Comparison of ENCODE assay signal across 14 cellular contexts in genomic region chr17:43984521-43984920, GRCh38. TPM values are rescaled to one million over a fixed set of nuclear protein-coding genes. Genes with fewer than 3 reads are reported as not detected.
DNase-seq lines count a peak whose midpoint lies in the region; ATAC-seq, FAIRE-seq and TF ChIP-seq lines count a peak whose summit lies in the region.
"Had no signal": no experiment of that assay in that cellular context is flagged by ENCODE, and none has a peak within 500 bp of the region (broad histone marks: within the 10 kb centered on the region; RNA-seq: fewer than 3 reads in every experiment).

No MANE protein-coding gene starts in this region.

- no peak overlapping the region for H3K27ac Mint-ChIP-seq in Calu3 (ENCODE audit: unreplicated experiment)
- H3K27ac Mint-ChIP-seq in naive thymus-derived CD4-positive, alpha-beta T cell: no peak overlapping the region
- H3K27ac Mint-ChIP-seq: CD8-positive, alpha-beta memory T cell had no signal

- no peaks in the 10 kb centered on the region for H3K9me1 ChIP-seq in K562 (ENCODE audit: control insufficient read depth, insufficient read depth, low read length)

- H4K20me1 ChIP-seq in K562 (replicated peaks; ENCODE audit: control insufficient read depth, insufficient read depth, low read length): peaks cover 10% of the 10 kb centered on the region; the same call in 1 of the 2 replicates

- no peak for FAIRE-seq in K562 (lab: Jason Lieb, UNC)
- no peak for FAIRE-seq in small intestine (lab: Jason Lieb, UNC)
- FAIRE-seq: GM12878 had no signal

- no peaks in the 10 kb centered on the region for H3K79me2 ChIP-seq in K562 (ENCODE audit: control insufficient read depth, insufficient read depth, low read length)

- peak overlapping the region in 1 of 2 experiments; percentile 91; a peak in 1 of 4 replicates for H3K9ac ChIP-seq in K562 (ENCODE audit: insufficient read depth in 1 of 2, low read depth in 2 of 2, low read length in 2 of 2)

- no peaks in the 10 kb centered on the region for H3K4me1 Mint-ChIP-seq in Calu3 (ENCODE audit: low read depth, unreplicated experiment)
- peaks cover 0 to 14% (median 0%) of the 10 kb centered on the region in 7 donors for H3K4me1 Mint-ChIP-seq in naive thymus-derived CD4-positive, alpha-beta T cell

- WGBS in K562 (ENCODE audit: insufficient coverage, low coverage, missing lambda C conversion rate): 54% methylated on average over 8 of the region's 8 CpGs
- WGBS in small intestine, 3 donors: 39 to 75% (median 60%) methylated on average over 8 of the region's 8 CpGs

- no peaks in the 10 kb centered on the region for H3K36me3 Mint-ChIP-seq in Calu3 (ENCODE audit: insufficient read depth, unreplicated experiment)
- H3K36me3 Mint-ChIP-seq in naive thymus-derived CD4-positive, alpha-beta T cell: peaks cover 0 to 4% (median 0%) of the 10 kb centered on the region in 5 donors
- H3K36me3 Mint-ChIP-seq: CD8-positive, alpha-beta memory T cell had no signal

- no peak for DNase-seq in Calu3
- DNase-seq in K562 (ENCODE audit: extremely low read depth in 1 of 4, low spot score in 3 of 4): no peak
- DNase-seq in naive thymus-derived CD4-positive, alpha-beta T cell: no peak
- no peak for DNase-seq in small intestine
- DNase-seq: activated effector memory CD4-positive, alpha-beta T cell treated with anti-CD3 and anti-CD28 coated beads, Interleukin-2, amount 50 U/mL, for 16 hours; CD8-positive, alpha-beta memory T cell; NCI-H187; WERI-Rb-1 had no signal

- peaks cover 100% of the 10 kb centered on the region for H3K27me3 Mint-ChIP-seq in Calu3 (ENCODE audit: unreplicated experiment)
- peaks cover 47 to 67% (median 51%) of the 10 kb centered on the region in 5 donors for H3K27me3 Mint-ChIP-seq in naive thymus-derived CD4-positive, alpha-beta T cell

- H3K4me3 ChIP-seq in K562 (no peak overlapping the region), small intestine (ENCODE audit: low read depth in 1 of 2, low read length in 2 of 2) (no peak overlapping the region)
- H3K4me3 ChIP-seq in naive thymus-derived CD4-positive, alpha-beta T cell (ENCODE audit: low read length): no peak overlapping the region
- H3K4me3 ChIP-seq: GM12878 had no signal

- H3K36me3 ChIP-seq in K562 (ENCODE audit: control insufficient read depth, insufficient read depth, low read length) (no peaks in the 10 kb centered on the region), small intestine (ENCODE audit: control insufficient read depth in 2 of 2, insufficient read depth in 2 of 2, low read length in 2 of 2) (no peaks in the 10 kb centered on the region)
- no peaks in the 10 kb centered on the region for H3K36me3 ChIP-seq in naive thymus-derived CD4-positive, alpha-beta T cell (ENCODE audit: control insufficient read depth in 2 of 3, insufficient read depth in 3 of 3, low read length in 3 of 3)
- H3K36me3 ChIP-seq: WERI-Rb-1 had no signal

- ATAC-seq in K562 (0 out of 3 replicates have a peak, but pooled peaks have one; percentile 12), GM18519 (IDR thresholded peaks at IDR 0.05; ENCODE audit: low FRiP score, unreplicated experiment) (no peak), HG02759 (IDR thresholded peaks at IDR 0.05; ENCODE audit: unreplicated experiment) (no peak)
- no peak for ATAC-seq in naive thymus-derived CD4-positive, alpha-beta T cell
- ATAC-seq: GM12878 had no signal

- H3K4me2 ChIP-seq in K562 (ENCODE audit: insufficient read depth, low read length): peak overlapping the region; percentile 86; the same call in 1 of the 2 replicates

- H3K9me3 ChIP-seq in K562 (replicated peaks; ENCODE audit: control insufficient read depth, insufficient read depth, low read depth, low read length): no peaks in the 10 kb centered on the region
- H3K9me3 ChIP-seq in naive thymus-derived CD4-positive, alpha-beta T cell (ENCODE audit: control insufficient read depth in 2 of 3, low read length in 3 of 3): no peaks in the 10 kb centered on the region
- H3K9me3 ChIP-seq in small intestine (ENCODE audit: control insufficient read depth, low read depth): no peaks in the 10 kb centered on the region

- TF ChIP-seq POLR2A in K562 (conservative IDR thresholded peaks at IDR 0.05): no peak

- H3K27ac ChIP-seq in K562 (ENCODE audit: extremely low read depth, low read depth, low read length) (no peak overlapping the region), small intestine (ENCODE audit: low read depth in 1 of 2, low read length in 1 of 2) (no peak overlapping the region)
- no peak overlapping the region for H3K27ac ChIP-seq in naive thymus-derived CD4-positive, alpha-beta T cell (ENCODE audit: low read depth, low read length)
- H3K27ac ChIP-seq: WERI-Rb-1 had no signal

- H3K4me3 Mint-ChIP-seq in Calu3 (ENCODE audit: low read depth, unreplicated experiment): peak overlapping the region; percentile 46
- H3K4me3 Mint-ChIP-seq in naive thymus-derived CD4-positive, alpha-beta T cell: peak overlapping the region in 8 of 10 donors; percentile 8 to 56 (median 26)

- peaks cover 23 to 33% of the 10 kb centered on the region in 2 experiments for H3K27me3 ChIP-seq in K562 (ENCODE audit: control insufficient read depth in 2 of 2, insufficient read depth in 2 of 2, low read length in 2 of 2)
- peaks cover 0 to 17% of the 10 kb centered on the region in 2 donors for H3K27me3 ChIP-seq in naive thymus-derived CD4-positive, alpha-beta T cell (ENCODE audit: control insufficient read depth in 2 of 2, insufficient read depth in 2 of 2, low read length in 2 of 2)
- peaks cover 0 to 14% of the 10 kb centered on the region in 2 donors for H3K27me3 ChIP-seq in small intestine (ENCODE audit: control insufficient read depth in 2 of 2, insufficient read depth in 2 of 2, low read length in 2 of 2)

- CTCF ChIA-PET in Calu3 (lab: Charles Lee) (interaction anchor here (0.6 to 0.9 kb wide), 2 partner anchors 11 to 33 kb away, joined by 4 to 5 read pairs; no protein-coding TSS in a partner anchor), K562 (lab: Yijun Ruan, JAX; ENCODE audit: low intra/inter-chr PET ratio) (no interaction called here)
- CTCF ChIA-PET in naive thymus-derived CD4-positive, alpha-beta T cell (lab: Charles Lee): interaction anchor here (0.6 kb wide), 1 partner anchor 31 kb away, joined by 6 read pairs; no protein-coding TSS in a partner anchor

- no peak for TF ChIP-seq EP300 in K562 (IDR thresholded peaks at IDR 0.05; ENCODE audit: low read length)

- intact Hi-C loops in Calu3 (cut with micrococcal nuclease; ENCODE audit: unreplicated experiment): no loop called here
- intact Hi-C loops in K562 (cut with micrococcal nuclease): no loop called here
- intact Hi-C loops in naive thymus-derived CD4-positive, alpha-beta T cell (cut with micrococcal nuclease): no loop called here

- TF ChIP-seq CTCF in Calu3 (IDR thresholded peaks at IDR 0.05; ENCODE audit: unreplicated experiment) (no peak), K562 (IDR thresholded peaks at IDR 0.05 in 2 of 3, conservative IDR thresholded peaks at IDR 0.05 in 1 of 3; ENCODE audit: insufficient read depth in 2 of 3, low read depth in 1 of 3, low read length in 3 of 3) (no peak)

- no peak for TF ChIP-seq RAD21 in K562 (CRISPR knock-in tag; conservative IDR thresholded peaks at IDR 0.05 in 1 of 2, IDR thresholded peaks at IDR 0.05 in 1 of 2)

- peak overlapping the region; percentile 96 for H2AFZ ChIP-seq in K562 (ENCODE audit: low read depth, low read length)

- no TSS peak for BruUV-seq in Calu3 (replicated peaks; lab: Mats Ljungman, UMichigan)
- BruUV-seq in K562 (replicated peaks; lab: Mats Ljungman, UMichigan): no TSS peak

- in situ Hi-C loops in K562 (cut with MboI): no loop called here

- H3K4me1 ChIP-seq in K562 (replicated peaks in 1 of 2; ENCODE audit: control insufficient read depth in 2 of 2, insufficient read depth in 2 of 2, low read length in 2 of 2) (peaks cover 5 to 12% of the 10 kb centered on the region in 2 experiments), small intestine (ENCODE audit: control insufficient read depth in 2 of 2, insufficient read depth in 1 of 2, low read depth in 1 of 2, low read length in 1 of 2) (no peaks in the 10 kb centered on the region)
- peaks cover 0 to 3% of the 10 kb centered on the region in 2 donors for H3K4me1 ChIP-seq in naive thymus-derived CD4-positive, alpha-beta T cell (ENCODE audit: control insufficient read depth in 2 of 2, insufficient read depth in 2 of 2, low read length in 2 of 2)

- no peaks in the 10 kb centered on the region for H3K9me3 Mint-ChIP-seq in Calu3 (ENCODE audit: low read depth, unreplicated experiment)
- no peaks in the 10 kb centered on the region for H3K9me3 Mint-ChIP-seq in naive thymus-derived CD4-positive, alpha-beta T cell
- H3K9me3 Mint-ChIP-seq: CD8-positive, alpha-beta memory T cell had no signal

- POLR2A ChIA-PET in K562 (lab: Yijun Ruan, JAX): interaction anchor here (0.6 to 1.2 kb wide), 2 partner anchors 27 to 233 kb away, joined by 3 read pairs; no protein-coding TSS in a partner anchor
- POLR2A ChIA-PET in naive thymus-derived CD4-positive, alpha-beta T cell (lab: Charles Lee): no interaction called here

RNA-seq across cellular contexts. Expression of gene NAGS, which starts 19.9 kb away (rescaled TPM):
- 1.3 and 1.6 TPM in 2 replicates for total RNA-seq in Calu3 (2022)
- not detected in 2 replicates for total RNA-seq in K562 (2011; cell fraction: chromatin; rRNA removed; ENCODE audit: low replicate concordance)
- total RNA-seq in K562 (2011; cell fraction: nucleolus; rRNA removed): not detected in 2 replicates
- not detected in 2 replicates for total RNA-seq in K562 (2011; cell fraction: nucleoplasm; rRNA removed)
- not detected in 2 replicates for total RNA-seq in K562 (2014; rRNA removed)
- total RNA-seq in K562 (2014; rRNA removed; fragmentation: Illumina TruSeq; extraction: Trizol): not detected in 2 replicates
- not detected in 2 replicates for total RNA-seq in K562 (2015; rRNA removed; fragmentation: Illumina TruSeq; extraction: Trizol)
- not detected in 2 replicates for total RNA-seq in K562 (2021)
- polyA plus RNA-seq in K562 (2011; rRNA removed): 0.03 TPM in 1 of 2 replicates, not detected in the other
- polyA plus RNA-seq in K562 (2011; cell fraction: cytosol; rRNA removed): 0.12 TPM in 1 of 2 replicates, not detected in the other
- not detected in 2 replicates for polyA plus RNA-seq in K562 (2011; cell fraction: nucleus; rRNA removed)
- polyA plus RNA-seq in K562 (2012): 0.10 and 0.11 TPM in 2 replicates
- polyA plus RNA-seq in K562 (2014; fragmentation: Illumina TruSeq; extraction: Trizol): 0.10 TPM in 1 of 2 replicates, not detected in the other
- not detected for polyA plus RNA-seq in K562 (2014; fragmentation: Nextera tagmentation; extraction: Ambion mirVana)
- polyA plus RNA-seq in K562 (2014; rRNA removed): 0.28 TPM in 1 of 2 replicates, not detected in the other
- not detected in 2 replicates for polyA minus RNA-seq in K562 (2011; rRNA and poly(A)+ RNA removed)
- polyA minus RNA-seq in K562 (2011; cell fraction: cytosol; rRNA and poly(A)+ RNA removed): not detected in 2 replicates
- polyA minus RNA-seq in K562 (2011; cell fraction: nucleus; rRNA and poly(A)+ RNA removed): not detected in 2 replicates
- 1 to 10 TPM in 2 of 5 experiments, under 1 TPM in 3; 0.19 to 1.9 (median 0.20) TPM for total RNA-seq in naive thymus-derived CD4-positive, alpha-beta T cell
- 1 to 10 TPM in 1 of 2 donors, under 1 TPM in 1; 0.41 to 2.6 TPM for polyA plus RNA-seq in naive thymus-derived CD4-positive, alpha-beta T cell
- polyA plus RNA-seq in small intestine: 10 to 100 TPM; 16.8 to 58.6 (median 54.9) TPM
- polyA plus RNA-seq: neural cell had no signal

RNA-seq across cellular contexts. Expression of gene TMEM101, which starts 30.2 kb away (rescaled TPM):
- total RNA-seq in Calu3 (2022): 41.8 and 43.8 TPM in 2 replicates
- 29.2 and 76.2 TPM in 2 replicates for total RNA-seq in K562 (2011; cell fraction: chromatin; rRNA removed; ENCODE audit: low replicate concordance)
- total RNA-seq in K562 (2011; cell fraction: nucleolus; rRNA removed): 97.2 and 110 TPM in 2 replicates
- 81.8 and 82.7 TPM in 2 replicates for total RNA-seq in K562 (2011; cell fraction: nucleoplasm; rRNA removed)
- 42.8 and 45.1 TPM in 2 replicates for total RNA-seq in K562 (2014; rRNA removed)
- 17.8 and 22.4 TPM in 2 replicates for total RNA-seq in K562 (2014; rRNA removed; fragmentation: Illumina TruSeq; extraction: Trizol)
- total RNA-seq in K562 (2015; rRNA removed; fragmentation: Illumina TruSeq; extraction: Trizol): 27.2 and 30.8 TPM in 2 replicates
- 35.6 and 37.8 TPM in 2 replicates for total RNA-seq in K562 (2021)
- 35.4 and 49.7 TPM in 2 replicates for polyA plus RNA-seq in K562 (2011; rRNA removed)
- polyA plus RNA-seq in K562 (2011; cell fraction: cytosol; rRNA removed): 81.1 and 94.4 TPM in 2 replicates
- polyA plus RNA-seq in K562 (2011; cell fraction: nucleus; rRNA removed): 33.4 and 33.8 TPM in 2 replicates
- 39.5 and 56.3 TPM in 2 replicates for polyA plus RNA-seq in K562 (2012)
- polyA plus RNA-seq in K562 (2014; fragmentation: Illumina TruSeq; extraction: Trizol): 21.2 and 31.4 TPM in 2 replicates
- polyA plus RNA-seq in K562 (2014; fragmentation: Nextera tagmentation; extraction: Ambion mirVana): 100 to 1,000 TPM in 1 of 2 experiments, 10 to 100 TPM in 1; 79.4 to 110 TPM
- polyA plus RNA-seq in K562 (2014; rRNA removed): 50.9 and 55.7 TPM in 2 replicates
- polyA minus RNA-seq in K562 (2011; rRNA and poly(A)+ RNA removed): 34.9 and 37.8 TPM in 2 replicates
- 18.9 and 27.4 TPM in 2 replicates for polyA minus RNA-seq in K562 (2011; cell fraction: cytosol; rRNA and poly(A)+ RNA removed)
- 13.7 and 19.7 TPM in 2 replicates for polyA minus RNA-seq in K562 (2011; cell fraction: nucleus; rRNA and poly(A)+ RNA removed)
- 10 to 100 TPM; 12.1 to 32.0 (median 30.5) TPM for total RNA-seq in naive thymus-derived CD4-positive, alpha-beta T cell
- 10 to 100 TPM; 33.8 to 36.0 TPM for polyA plus RNA-seq in naive thymus-derived CD4-positive, alpha-beta T cell
- 10 to 100 TPM; 11.3 to 47.5 (median 12.5) TPM for polyA plus RNA-seq in small intestine

RNA-seq across cellular contexts. Expression of gene PYY, which starts 30.8 kb away (rescaled TPM):
- total RNA-seq in Calu3 (2022) (not detected in 2 replicates), K562 (2014; rRNA removed) (not detected in 2 replicates), K562 (2014; rRNA removed; fragmentation: Illumina TruSeq; extraction: Trizol) (not detected in 2 replicates), K562 (2015; rRNA removed; fragmentation: Illumina TruSeq; extraction: Trizol) (not detected in 2 replicates), K562 (2021) (not detected in 2 replicates)
- total RNA-seq in K562 (2011; cell fraction: chromatin; rRNA removed; ENCODE audit: low replicate concordance): not detected in 2 replicates
- total RNA-seq in K562 (2011; cell fraction: nucleolus; rRNA removed): not detected in 2 replicates
- total RNA-seq in K562 (2011; cell fraction: nucleoplasm; rRNA removed): not detected in 2 replicates
- polyA plus RNA-seq in K562 (2011; rRNA removed) (0.09 TPM in 1 of 2 replicates, not detected in the other), K562 (2014; fragmentation: Illumina TruSeq; extraction: Trizol) (not detected in 2 replicates), K562 (2014; fragmentation: Nextera tagmentation; extraction: Ambion mirVana) (not detected), K562 (2014; rRNA removed) (not detected in 2 replicates), small intestine (10 to 100 TPM in 1 of 3 donors, 1 to 10 TPM in 1, not detected in 1; 1.8 to 10.5 TPM)
- polyA plus RNA-seq in K562 (2011; cell fraction: cytosol; rRNA removed): 0.27 TPM in 1 of 2 replicates, not detected in the other
- 0.17 and 0.24 TPM in 2 replicates for polyA plus RNA-seq in K562 (2011; cell fraction: nucleus; rRNA removed)
- polyA plus RNA-seq in K562 (2012): not detected in 2 replicates
- not detected in 2 replicates for polyA minus RNA-seq in K562 (2011; rRNA and poly(A)+ RNA removed)
- polyA minus RNA-seq in K562 (2011; cell fraction: cytosol; rRNA and poly(A)+ RNA removed): not detected in 2 replicates
- polyA minus RNA-seq in K562 (2011; cell fraction: nucleus; rRNA and poly(A)+ RNA removed): not detected in 2 replicates
- total RNA-seq in naive thymus-derived CD4-positive, alpha-beta T cell: not detected
- not detected for polyA plus RNA-seq in naive thymus-derived CD4-positive, alpha-beta T cell
- total RNA-seq: CD8-positive, alpha-beta memory T cell; GM12878; HT1080; urinary bladder had no signal
- polyA plus RNA-seq: CD8-positive, alpha-beta memory T cell; neural cell; urinary bladder had no signal

RNA-seq across cellular contexts. Expression of gene PPY, which starts 42.2 kb away (rescaled TPM):
- total RNA-seq in Calu3 (2022) (not detected in 2 replicates), K562 (2014; rRNA removed) (not detected in 2 replicates), K562 (2014; rRNA removed; fragmentation: Illumina TruSeq; extraction: Trizol) (not detected in 2 replicates), K562 (2015; rRNA removed; fragmentation: Illumina TruSeq; extraction: Trizol) (not detected in 2 replicates), K562 (2021) (not detected in 2 replicates)
- total RNA-seq in K562 (2011; cell fraction: chromatin; rRNA removed; ENCODE audit: low replicate concordance): not detected in 2 replicates
- total RNA-seq in K562 (2011; cell fraction: nucleolus; rRNA removed): not detected in 2 replicates
- total RNA-seq in K562 (2011; cell fraction: nucleoplasm; rRNA removed): not detected in 2 replicates
- polyA plus RNA-seq in K562 (2011; rRNA removed) (not detected in 2 replicates), K562 (2014; fragmentation: Illumina TruSeq; extraction: Trizol) (not detected in 2 replicates), K562 (2014; fragmentation: Nextera tagmentation; extraction: Ambion mirVana) (not detected), K562 (2014; rRNA removed) (1.9 TPM in 1 of 2 replicates, not detected in the other), small intestine (not detected)
- not detected in 2 replicates for polyA plus RNA-seq in K562 (2011; cell fraction: cytosol; rRNA removed)
- polyA plus RNA-seq in K562 (2011; cell fraction: nucleus; rRNA removed): not detected in 2 replicates
- not detected in 2 replicates for polyA plus RNA-seq in K562 (2012)
- polyA minus RNA-seq in K562 (2011; rRNA and poly(A)+ RNA removed): not detected in 2 replicates
- polyA minus RNA-seq in K562 (2011; cell fraction: cytosol; rRNA and poly(A)+ RNA removed): not detected in 2 replicates
- polyA minus RNA-seq in K562 (2011; cell fraction: nucleus; rRNA and poly(A)+ RNA removed): not detected in 2 replicates
- total RNA-seq in naive thymus-derived CD4-positive, alpha-beta T cell: not detected
- polyA plus RNA-seq in naive thymus-derived CD4-positive, alpha-beta T cell: not detected
- total RNA-seq: CD8-positive, alpha-beta memory T cell; GM12878; HT1080; urinary bladder had no signal
- polyA plus RNA-seq: CD8-positive, alpha-beta memory T cell; neural cell; urinary bladder had no signal
